ENCODE assay signal across 9 cellular contexts in the genomic region with DNA sequence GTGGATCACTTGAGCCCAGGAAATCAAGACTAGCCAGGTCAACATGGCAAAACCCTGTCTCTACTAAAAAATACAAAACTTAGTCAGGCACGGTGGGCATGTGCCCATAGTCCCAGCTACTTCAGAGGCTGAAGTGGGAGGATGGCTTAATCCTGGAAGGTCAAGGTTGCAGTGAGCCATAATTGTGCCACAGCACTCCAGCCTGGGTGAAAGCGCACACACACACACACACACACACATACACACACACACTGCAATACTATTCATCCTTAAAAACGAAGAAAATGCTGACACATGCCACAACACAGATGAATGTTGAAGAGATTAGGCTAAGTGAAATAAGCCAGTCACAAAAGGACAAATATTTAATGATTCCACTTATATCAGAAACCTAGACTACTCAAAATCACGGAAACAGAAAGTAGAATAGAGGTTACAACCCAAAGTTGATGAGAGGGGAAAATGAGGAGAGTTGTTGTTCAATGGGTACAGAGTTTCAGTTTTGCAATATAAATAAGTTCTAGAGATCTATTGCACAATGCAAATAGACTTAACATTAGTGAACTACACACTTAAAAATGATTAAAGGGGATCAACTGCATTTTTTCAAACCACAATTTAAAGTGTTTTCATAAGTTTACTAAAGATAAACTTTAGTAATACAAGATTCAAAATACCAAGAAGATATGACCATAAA.
DNase-seq lines count a peak whose midpoint lies in the region; ATAC-seq, FAIRE-seq and TF ChIP-seq lines count a peak whose summit lies in the region.
"Had no signal": no experiment of that assay in that cellular context is flagged by ENCODE, and none has a peak within 500 bp of the region (broad histone marks: within the 10 kb centered on the region; RNA-seq: fewer than 3 reads in every experiment).

No MANE protein-coding gene starts in this region.

- 40% methylated on average over 4 of the region's 4 CpGs for whole genome bisulfite sequencing in liver

- POLR2A ChIA-PET in AG04450 (lab: Yijun Ruan, JAX), result no interaction called here

- peak overlapping the region in 1 of 2 donors; percentile 65 for H3K9ac ChIP-seq in liver (ENCODE audit: low read depth in 1 of 2, low read length in 2 of 2)

- peak; percentile 54 for FAIRE-seq in GM12891 (lab: Jason Lieb, UNC)

- H3K4me1 Mint-ChIP-seq in activated T-helper 2 cell treated with anti-CD3 and anti-CD28 coated beads, Interferon-gamma antibody, Interleukin-2, Interleukin-4, amounts not matched to agents 10 μg/mL and 5 μg/mL and 100 μg/mL, durations not matched to agents 14 hours and 24 hours and 36 hours (ENCODE audit: low read depth), result peaks cover 20% of the 10 kb centered on the region

- no peaks in the 10 kb centered on the region for H3K27me3 ChIP-seq in AG04450 (ENCODE audit: control insufficient read depth, insufficient read depth, low read length)
- H3K27me3 ChIP-seq in liver (ENCODE audit: control insufficient read depth in 4 of 4, insufficient read depth in 4 of 4, low read length in 3 of 4), result no peaks in the 10 kb centered on the region

- H3K27ac ChIP-seq in AG04450 (ENCODE audit: low read depth, low read length) (peak overlapping the region; percentile 62), liver (ENCODE audit: low read depth in 1 of 2, low read length in 2 of 2) (peak overlapping the region; percentile 55 to 84)

- TF ChIP-seq POLR2A in GM12891 (IDR thresholded peaks at IDR 0.05; ENCODE audit: low read depth, low read length), result no peak

- intact Hi-C loops in activated T-helper 2 cell treated with anti-CD3 and anti-CD28 coated beads, Interferon-gamma antibody, Interleukin-2, Interleukin-4, amounts not matched to agents 10 μg/mL and 5 μg/mL and 100 μg/mL, durations not matched to agents 14 hours and 24 hours and 36 hours (cut with micrococcal nuclease), result no loop called here

- H3K4me3 Mint-ChIP-seq in activated T-helper 2 cell treated with anti-CD3 and anti-CD28 coated beads, Interferon-gamma antibody, Interleukin-2, Interleukin-4, amounts not matched to agents 10 μg/mL and 5 μg/mL and 100 μg/mL, durations not matched to agents 14 hours and 24 hours and 36 hours (ENCODE audit: low read depth), result no peak overlapping the region
- H3K4me3 Mint-ChIP-seq: nephron had no signal

- peaks cover 8 to 17% (median 12%) of the 10 kb centered on the region in 4 donors for H3K4me1 ChIP-seq in liver (ENCODE audit: control insufficient read depth in 4 of 4, insufficient read depth in 4 of 4, low read length in 3 of 4)

- H3K36me3 Mint-ChIP-seq in activated T-helper 2 cell treated with anti-CD3 and anti-CD28 coated beads, Interferon-gamma antibody, Interleukin-2, Interleukin-4, amounts not matched to agents 10 μg/mL and 5 μg/mL and 100 μg/mL, durations not matched to agents 14 hours and 24 hours and 36 hours (ENCODE audit: low read depth), result peaks cover 75% of the 10 kb centered on the region

- H3K9me3 ChIP-seq in AG04450 (ENCODE audit: control insufficient read depth, insufficient read depth, low read length) (peaks cover 7% of the 10 kb centered on the region), liver (ENCODE audit: control insufficient read depth in 4 of 4, low read length in 3 of 4) (peaks cover 0 to 2% (median 0%) of the 10 kb centered on the region in 4 donors)

- H3K36me3 ChIP-seq in liver (ENCODE audit: control insufficient read depth in 4 of 4, insufficient read depth in 3 of 4, low read depth in 1 of 4, low read length in 3 of 4), result peaks cover 0 to 3% (median 0%) of the 10 kb centered on the region in 4 donors

- no peaks in the 10 kb centered on the region for H3K27me3 Mint-ChIP-seq in activated T-helper 2 cell treated with anti-CD3 and anti-CD28 coated beads, Interferon-gamma antibody, Interleukin-2, Interleukin-4, amounts not matched to agents 10 μg/mL and 5 μg/mL and 100 μg/mL, durations not matched to agents 14 hours and 24 hours and 36 hours (ENCODE audit: low read depth)

- no peak for TF ChIP-seq CTCF in AG04450 (IDR thresholded peaks at IDR 0.05; ENCODE audit: low read depth, low read length)
- TF ChIP-seq CTCF in liver (IDR thresholded peaks at IDR 0.05; ENCODE audit: low read depth, low read length, missing input control), result no peak

- peak in 1 of 2 donors; percentile 19 for TF ChIP-seq RAD21 in liver (IDR thresholded peaks at IDR 0.05)

- DNase-seq in AG04450 (ENCODE audit: low read depth, low spot score) (no peak), GM12891 (ENCODE audit: insufficient read length, low spot score) (no peak), T1000 (lab: John Stamatoyannopoulos, UW) (no peak), retina (no peak)
- DNase-seq in activated T-helper 2 cell treated with anti-CD3 and anti-CD28 coated beads, Interferon-gamma antibody, Interleukin-2, Interleukin-4, amounts not matched to agents 10 μg/mL and 5 μg/mL and 100 μg/mL, durations not matched to agents 14 hours and 24 hours and 36 hours (ENCODE audit: low spot score), result no peak
- no peak for DNase-seq in activated effector memory CD4-positive, alpha-beta T cell treated with anti-CD3 and anti-CD28 coated beads, Interleukin-2, amount 50 U/mL, for 16 hours

- CTCF ChIA-PET in AG04450 (lab: Charles Lee), result interaction anchor here (0.6 kb wide), 2 partner anchors 12 to 60 kb away, joined by 3 to 7 read pairs; no protein-coding TSS in a partner anchor

- no peak for ATAC-seq in GM18498 (IDR thresholded peaks at IDR 0.05; ENCODE audit: unreplicated experiment)

- peak overlapping the region; percentile 63 for H3K27ac Mint-ChIP-seq in activated T-helper 2 cell treated with anti-CD3 and anti-CD28 coated beads, Interferon-gamma antibody, Interleukin-2, Interleukin-4, amounts not matched to agents 10 μg/mL and 5 μg/mL and 100 μg/mL, durations not matched to agents 14 hours and 24 hours and 36 hours
- H3K27ac Mint-ChIP-seq: nephron had no signal

- H3K9me3 Mint-ChIP-seq in activated T-helper 2 cell treated with anti-CD3 and anti-CD28 coated beads, Interferon-gamma antibody, Interleukin-2, Interleukin-4, amounts not matched to agents 10 μg/mL and 5 μg/mL and 100 μg/mL, durations not matched to agents 14 hours and 24 hours and 36 hours, result peaks cover 27% of the 10 kb centered on the region

- no peak overlapping the region for H3K4me3 ChIP-seq in AG04450 (ENCODE audit: low read depth, low read length)
- no peak overlapping the region for H3K4me3 ChIP-seq in liver (ENCODE audit: low read depth in 1 of 3, low read length in 3 of 3)

TF ChIP-seq in GM12891, 5 proteins besides CTCF, POLR2A, EP300 and RAD21:
- no peak for TF ChIP-seq TAF1 (IDR thresholded peaks at IDR 0.05; ENCODE audit: low read depth, low read length)
- TF ChIP-seq POU2F2 (IDR thresholded peaks at IDR 0.05; ENCODE audit: low read depth, low read length), result no peak
TF ChIP-seq in GM12891: peak in this region for 0.

TF ChIP-seq in liver, 16 proteins besides CTCF, POLR2A, EP300 and RAD21 (continues in another document):
- TF ChIP-seq HNF4A (conservative IDR thresholded peaks at IDR 0.05), result peak; percentile 79 to 90
- TF ChIP-seq FOXA1 (IDR thresholded peaks at IDR 0.05), result no peak
- peak; percentile 56 to 88 for TF ChIP-seq JUND (IDR thresholded peaks at IDR 0.05)
- TF ChIP-seq NR2F2 (IDR thresholded peaks at IDR 0.05), result peak; percentile 80
- no peak for TF ChIP-seq EGR1 (IDR thresholded peaks at IDR 0.05; ENCODE audit: low read depth in 2 of 2)
- TF ChIP-seq GABPA (IDR thresholded peaks at IDR 0.05 in 1 of 2, conservative IDR thresholded peaks at IDR 0.05 in 1 of 2), result no peak
- peak; percentile 26 for TF ChIP-seq REST (IDR thresholded peaks at IDR 0.05)
- TF ChIP-seq FOXA2 (IDR thresholded peaks at IDR 0.05), result peak; percentile 42
- TF ChIP-seq, protein P1, sequence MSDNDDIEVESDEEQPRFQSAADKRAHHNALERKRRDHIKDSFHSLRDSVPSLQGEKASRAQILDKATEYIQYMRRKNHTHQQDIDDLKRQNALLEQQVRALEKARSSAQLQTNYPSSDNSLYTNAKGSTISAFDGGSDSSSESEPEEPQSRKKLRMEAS (IDR thresholded peaks at IDR 0.05), result peak; percentile 8
- TF ChIP-seq YY1 (IDR thresholded peaks at IDR 0.05), result peak; percentile 44
- peak; percentile 77 to 90 for TF ChIP-seq RXRA (IDR thresholded peaks at IDR 0.05)
- TF ChIP-seq HNF4G (IDR thresholded peaks at IDR 0.05), result peak; percentile 22
- TF ChIP-seq TAF1 (conservative IDR thresholded peaks at IDR 0.05), result peak; percentile 14
